Comparison of ENCODE assay signal across 14 cellular contexts in the genomic region with DNA sequence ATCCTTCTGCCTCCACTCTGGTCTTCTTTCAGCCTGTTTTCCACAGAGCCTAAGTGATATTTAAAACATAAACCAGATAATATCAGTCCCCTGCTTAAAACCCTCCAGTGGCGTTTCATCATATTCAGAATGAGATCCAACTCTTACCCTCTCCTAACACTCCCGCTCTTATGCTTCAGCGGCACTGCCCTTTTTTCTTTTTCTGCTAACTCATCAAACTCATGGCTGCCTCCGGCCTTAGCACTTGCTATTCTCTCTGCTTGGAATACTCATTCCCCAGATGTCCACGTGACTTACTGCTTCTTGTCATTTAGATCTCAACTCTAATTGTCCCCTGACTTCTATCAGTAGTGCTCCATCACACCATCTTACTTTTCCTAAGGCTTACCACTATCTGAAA.
DNase-seq lines count a peak whose midpoint lies in the region; ATAC-seq and TF ChIP-seq lines count a peak whose summit lies in the region.
"Had no signal": no experiment of that assay in that cellular context is flagged by ENCODE, and none has a peak within 500 bp of the region (broad histone marks: within the 10 kb centered on the region; RNA-seq: fewer than 3 reads in every experiment).

No MANE protein-coding gene starts in this region.

- peaks cover 0 to 10% (median 0%) of the 10 kb centered on the region in 9 donors for H3K36me3 ChIP-seq in heart left ventricle
- no peaks in the 10 kb centered on the region for H3K36me3 ChIP-seq in OCI-LY3 (replicated peaks; ENCODE audit: low read depth, low read length)
- no peaks in the 10 kb centered on the region for H3K36me3 ChIP-seq in fibroblast of lung (ENCODE audit: control insufficient read depth, insufficient read depth, low read length)
- no peaks in the 10 kb centered on the region for H3K36me3 ChIP-seq in transverse colon

- ATAC-seq in heart left ventricle (no peak), right cardiac atrium (no peak)

- H4K20me1 ChIP-seq in OCI-LY3 (ENCODE audit: insufficient read depth, low read length) (0 out of 2 replicates have a peak, but pooled peaks cover 1% of the 10 kb centered on the region), fibroblast of lung (ENCODE audit: control insufficient read depth, extremely low read depth, insufficient read depth, low read length) (no peaks in the 10 kb centered on the region)

- H3K4me3 ChIP-seq in heart left ventricle (peak overlapping the region in 1 of 12 donors; percentile 83), right cardiac atrium (ENCODE audit: low read length) (no peak overlapping the region), OCI-LY3 (ENCODE audit: low read length) (no peak overlapping the region), fibroblast of lung (replicated peaks in 1 of 4; ENCODE audit: control extremely low read depth in 1 of 4, insufficient read depth in 1 of 4, low read depth in 3 of 4, low read length in 4 of 4) (no peak overlapping the region), transverse colon (no peak overlapping the region), coronary artery (no peak overlapping the region)

- H3K9me3 ChIP-seq in heart left ventricle (no peaks in the 10 kb centered on the region), right cardiac atrium (ENCODE audit: control insufficient read depth, low read length) (no peaks in the 10 kb centered on the region), OCI-LY3 (ENCODE audit: insufficient read depth, low read length) (no peaks in the 10 kb centered on the region), fibroblast of lung (ENCODE audit: control insufficient read depth, insufficient read depth, low read depth, low read length) (no peaks in the 10 kb centered on the region), transverse colon (no peaks in the 10 kb centered on the region)

- peak overlapping the region; percentile 87; the same call in 1 of the 2 replicates for H3K4me2 ChIP-seq in OCI-LY3 (ENCODE audit: low read length)
- H3K4me2 ChIP-seq in fibroblast of lung (ENCODE audit: extremely low read depth, insufficient read depth, low read length) = no peak overlapping the region

- TF ChIP-seq CTCF in heart left ventricle (IDR thresholded peaks at IDR 0.05) (no peak), OCI-LY3 (IDR thresholded peaks at IDR 0.05; ENCODE audit: low read depth, low read length) (no peak), fibroblast of lung (conservative IDR thresholded peaks at IDR 0.05 in 1 of 2, IDR thresholded peaks at IDR 0.05 in 1 of 2; ENCODE audit: low read depth in 1 of 2, low read length in 2 of 2) (no peak), transverse colon (IDR thresholded peaks at IDR 0.05) (no peak), coronary artery (IDR thresholded peaks at IDR 0.05) (no peak)

- peak overlapping the region in 8 of 12 donors; percentile 89 to 97 (median 94) for H3K27ac ChIP-seq in heart left ventricle
- no peak overlapping the region for H3K27ac ChIP-seq in right cardiac atrium (ENCODE audit: low read length)
- H3K27ac ChIP-seq in OCI-LY3 (ENCODE audit: low read length) = no peak overlapping the region
- H3K27ac ChIP-seq in fibroblast of lung (ENCODE audit: insufficient read depth, low read length) = no peak overlapping the region
- H3K27ac ChIP-seq in transverse colon = peak overlapping the region in 3 of 4 donors; percentile 93 to 96 (median 94)
- H3K27ac ChIP-seq in coronary artery = no peak overlapping the region

- H3K9ac ChIP-seq in OCI-LY3 (ENCODE audit: low read length) (no peak overlapping the region), fibroblast of lung (ENCODE audit: insufficient read depth, low read length) (no peak overlapping the region)

- H3K79me2 ChIP-seq in OCI-LY3 (ENCODE audit: low read length) (peaks cover 12% of the 10 kb centered on the region), fibroblast of lung (ENCODE audit: control insufficient read depth, insufficient read depth, low read length) (peaks cover 15% of the 10 kb centered on the region)

- no peak for DNase-seq in heart left ventricle
- DNase-seq in right cardiac atrium = no peak
- DNase-seq in fibroblast of lung (ENCODE audit: low read depth in 2 of 2) = no peak
- no peak for DNase-seq in transverse colon
- no peak for DNase-seq in coronary artery (ENCODE audit: low spot score)
- no peak for DNase-seq in KG1 (lab: John Stamatoyannopoulos, UW)
- no peak for DNase-seq in cerebellum (ENCODE audit: low spot score)
- DNase-seq: activated CD4-positive, alpha-beta T cell treated with anti-CD3 and anti-CD28 coated beads for 36 hours; activated gamma-delta T cell; anterior cingulate cortex; NCI-H1694 treated with DMSO at 0.1 percent for 48 hours; NCI-H510A; T1000 had no signal

- in situ Hi-C loops in transverse colon (cut with MboI; ENCODE audit: low pct_ligation_motif_present in 1 of 4, low pct_unique_long_range_greater_than_20kb in 1 of 4, low sequenced_read_pairs in 3 of 4) = loop anchor here in 1 of 4 donors (25.0 kb wide), 2 partner anchors 191 to 209 kb away; no protein-coding TSS in a partner anchor

- TF ChIP-seq EP300 in transverse colon (IDR thresholded peaks at IDR 0.05; ENCODE audit: low read depth) = no peak

- H3K27me3 ChIP-seq in heart left ventricle (no peaks in the 10 kb centered on the region), right cardiac atrium (ENCODE audit: control insufficient read depth, insufficient read depth) (no peaks in the 10 kb centered on the region), OCI-LY3 (ENCODE audit: low read depth, low read length) (peaks cover 6% of the 10 kb centered on the region; the same call in 1 of the 2 replicates), fibroblast of lung (ENCODE audit: control insufficient read depth, insufficient read depth, low read length) (no peaks in the 10 kb centered on the region), transverse colon (no peaks in the 10 kb centered on the region)

- intact Hi-C loops in heart left ventricle (cut with DNase I) (loop anchor here in 4 of 10 donors (2.0 to 10.0 kb wide), 4 partner anchors 20 to 226 kb away; partner anchors contain the start of gene PIP5K1B (in 1 of the 4)), right cardiac atrium (cut with DNase I) (no loop called here), transverse colon (cut with DNase I; ENCODE audit: low total_unique reads) (no loop called here)

- no peak for TF ChIP-seq POLR2A in heart left ventricle (IDR thresholded peaks at IDR 0.05)
- TF ChIP-seq POLR2A in transverse colon (IDR thresholded peaks at IDR 0.05) = no peak

- 80 to 86% (median 83%) methylated on average over 5 of the region's 5 CpGs for WGBS in heart left ventricle, 4 donors
- WGBS in right cardiac atrium = 88% methylated on average over 5 of the region's 5 CpGs
- WGBS in transverse colon (ENCODE audit: low coverage in 1 of 2), 2 donors = 94 to 96% methylated on average over 5 of the region's 5 CpGs

- H2AFZ ChIP-seq in OCI-LY3 (ENCODE audit: low read depth, low read length) (no peak overlapping the region), fibroblast of lung (ENCODE audit: low read length) (peak overlapping the region; percentile 45)

- H3K4me1 ChIP-seq in heart left ventricle (peaks cover 8 to 75% (median 51%) of the 10 kb centered on the region in 12 donors), right cardiac atrium (ENCODE audit: control insufficient read depth, insufficient read depth, low read length) (peaks cover 3% of the 10 kb centered on the region), OCI-LY3 (ENCODE audit: low read length) (peaks cover 12% of the 10 kb centered on the region), fibroblast of lung (ENCODE audit: control insufficient read depth, extremely low read depth, insufficient read depth, low read length) (peaks cover 11% of the 10 kb centered on the region), transverse colon (peaks cover 24 to 58% (median 48%) of the 10 kb centered on the region in 4 donors)

Comparison
In these comparisons a context has a peak if more than half of its experiments do, and no peak if none do; other contexts are left out.
1. H3K27ac ChIP-seq: peak in heart left ventricle (8 of 12) and transverse colon (3 of 4); none in right cardiac atrium (single experiment), OCI-LY3 (single experiment), fibroblast of lung (single experiment) and coronary artery (0 of 2).